10 cellular contexts compared by ENCODE assay signal in genomic region chr1:206506405-206506802, GRCh38. TPM values are rescaled to one million over a fixed set of nuclear protein-coding genes. Genes with fewer than 3 reads are reported as not detected.
DNase-seq lines count a peak whose midpoint lies in the region; ATAC-seq and TF ChIP-seq lines count a peak whose summit lies in the region.
"Had no signal": no experiment of that assay in that cellular context is flagged by ENCODE, and none has a peak within 500 bp of the region (broad histone marks: within the 10 kb centered on the region; RNA-seq: fewer than 3 reads in every experiment).

No MANE protein-coding gene starts in this region.

- POLR2A ChIA-PET in AG04449 (lab: Yijun Ruan, JAX): interaction anchor here (0.7 kb wide), 1 partner anchor 283 kb away, joined by 4 read pairs; no protein-coding TSS in a partner anchor

- H3K4me3 ChIP-seq in AG04449 (ENCODE audit: low read depth, low read length): peak overlapping the region; percentile 61; the same call in 1 of the 2 replicates
- peak overlapping the region; percentile 69; the same call in 1 of the 2 replicates for H3K4me3 ChIP-seq in H7 (ENCODE audit: insufficient read depth, low read depth, low read length)
- peak overlapping the region; percentile 58 for H3K4me3 ChIP-seq in colonic mucosa
- no peak overlapping the region for H3K4me3 ChIP-seq in MG63

- H3K4me1 Mint-ChIP-seq in natural killer cell: peaks cover 38 to 52% of the 10 kb centered on the region in 2 donors

- no peak for ATAC-seq in natural killer cell

- no peaks in the 10 kb centered on the region for H3K4me1 ChIP-seq in colonic mucosa

- H3K9me3 ChIP-seq in colonic mucosa: no peaks in the 10 kb centered on the region
- no peaks in the 10 kb centered on the region for H3K9me3 ChIP-seq in MG63

- no peaks in the 10 kb centered on the region for H3K9me3 Mint-ChIP-seq in natural killer cell

- peak overlapping the region; percentile 82 for H3K4me3 Mint-ChIP-seq in natural killer cell

- H3K27ac ChIP-seq in colonic mucosa: no peak overlapping the region

- H3K27ac Mint-ChIP-seq in natural killer cell: peak overlapping the region; percentile 50 to 81

- DNase-seq in AG04449 (ENCODE audit: low read depth, low spot score): no peak
- DNase-seq in H7: no peak
- no peak for DNase-seq in colonic mucosa
- DNase-seq in natural killer cell: no peak
- DNase-seq in GM03348 (ENCODE audit: low spot score): no peak
- DNase-seq in NCI-H1436 (lab: John Stamatoyannopoulos, UW): no peak
- no peak for DNase-seq in kidney tubule cell (ENCODE audit: low spot score)
- DNase-seq in MG63: no peak
- DNase-seq: NCI-H1105, occipital lobe had no signal

- TF ChIP-seq CTCF in AG04449 (IDR thresholded peaks at IDR 0.05; ENCODE audit: insufficient read depth, low read length, missing control alignments): no peak
- no peak for TF ChIP-seq CTCF in colonic mucosa (IDR thresholded peaks at IDR 0.05)
- TF ChIP-seq CTCF in natural killer cell (IDR thresholded peaks at IDR 0.05): no peak

- peak overlapping the region in 1 of 2 donors; percentile 55 for H3K9ac ChIP-seq in colonic mucosa (ENCODE audit: low read depth in 2 of 2, low read length in 2 of 2)

- peaks cover 0 to 6% of the 10 kb centered on the region in 2 donors for H3K27me3 Mint-ChIP-seq in natural killer cell (ENCODE audit: low read depth in 2 of 2)

- CTCF ChIA-PET in AG04449 (lab: Yijun Ruan, JAX): interaction anchor here (0.9 to 21.6 kb wide), 27 partner anchors 9 to 476 kb away, joined by 3 to 568 read pairs (median 6); partner anchors contain the start of genes EIF2D and IKBKE

- H3K36me3 Mint-ChIP-seq in natural killer cell: no peaks in the 10 kb centered on the region

- intact Hi-C loops in colonic mucosa (cut with DNase I) (no loop called here), natural killer cell (cut with micrococcal nuclease) (loop anchor here (5.0 kb wide), 1 partner anchor 46 kb away; no protein-coding TSS in a partner anchor)

- H3K36me3 ChIP-seq in H7 (replicated peaks; ENCODE audit: control insufficient read depth, insufficient read depth, low read length) (no peaks in the 10 kb centered on the region), colonic mucosa (no peaks in the 10 kb centered on the region), MG63 (no peaks in the 10 kb centered on the region; the same call in 1 of the 2 replicates)

- H3K27me3 ChIP-seq in H7 (ENCODE audit: control insufficient read depth, insufficient read depth, low read length) (peaks cover 78% of the 10 kb centered on the region), colonic mucosa (peaks cover 24% of the 10 kb centered on the region), MG63 (no peaks in the 10 kb centered on the region)

RNA-seq across cellular contexts. Expression of gene RASSF5, which starts 0.9 kb away (rescaled TPM):
- total RNA-seq in H7 (2014; rRNA removed; shearing (Covaris generic)): 0.24 and 0.70 TPM in 2 replicates
- total RNA-seq in colonic mucosa (1 to 10 TPM; 4.9 to 5.4 TPM), natural killer cell (100 to 1,000 TPM; 231 to 333 (median 279) TPM)
- total RNA-seq in MG63 (2014; rRNA removed; shearing (Covaris generic); ENCODE audit: low replicate concordance): 0.12 and 1.3 TPM in 2 replicates

RNA-seq across cellular contexts. Expression of gene IKBKE, which starts 36.1 kb away (rescaled TPM):
- 5.8 and 9.4 TPM in 2 replicates for total RNA-seq in H7 (2014; rRNA removed; shearing (Covaris generic))
- 10 to 100 TPM; 15.9 to 28.4 TPM for total RNA-seq in colonic mucosa
- 10 to 100 TPM; 31.6 to 34.6 (median 32.2) TPM for total RNA-seq in natural killer cell
- total RNA-seq in MG63 (2014; rRNA removed; shearing (Covaris generic); ENCODE audit: low replicate concordance): 5.5 and 12.9 TPM in 2 replicates

Comparison
In these comparisons a context has a peak if more than half of its experiments do, and no peak if none do; other contexts are left out.
1. RNA of gene RASSF5, which starts 0.9 kb away (total RNA-seq): 231 to 333 TPM in natural killer cell; 4.9 to 5.4 TPM in colonic mucosa, 0.12 to 1.3 TPM in MG63 and 0.24 to 0.70 TPM in H7; every median in the first group is over 10 times any median in the second.